ENCODE assay signal across 8 cellular contexts in the genomic region with DNA sequence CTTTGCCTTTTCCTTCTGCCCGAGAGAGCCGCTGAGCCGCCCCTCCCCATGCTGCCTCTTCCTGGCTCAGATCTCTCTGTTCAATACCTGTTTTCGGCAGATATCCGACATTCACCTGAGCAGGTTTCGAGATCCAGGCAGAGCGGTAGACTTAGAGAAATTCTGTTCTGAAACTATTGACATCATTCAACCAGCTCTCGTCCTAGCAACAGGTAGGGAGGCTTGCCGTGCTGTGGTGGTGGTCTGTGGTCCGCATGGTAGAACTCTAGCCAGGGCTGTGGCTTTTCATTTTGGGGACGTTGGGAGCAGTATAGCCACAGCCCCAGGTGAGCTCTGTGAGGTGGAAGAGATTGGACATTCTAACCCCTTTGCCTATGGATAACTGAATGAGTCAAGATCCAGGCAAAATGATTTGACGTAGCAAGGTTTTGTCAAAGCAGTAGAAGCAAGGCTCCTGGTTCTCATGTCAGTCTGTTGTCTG. TPM values are rescaled to one million over a fixed set of nuclear protein-coding genes. Genes with fewer than 3 reads are reported as not detected.
DNase-seq lines count a peak whose midpoint lies in the region; ATAC-seq and TF ChIP-seq lines count a peak whose summit lies in the region.

No MANE protein-coding gene starts in this region.

- H3K27me3 ChIP-seq in left ventricle myocardium inferior (ENCODE audit: low read depth) (no peaks in the 10 kb centered on the region), mononuclear cell (ENCODE audit: insufficient read depth, low read length) (no peaks in the 10 kb centered on the region)

- H3K36me3 ChIP-seq in left ventricle myocardium inferior: peaks cover 35% of the 10 kb centered on the region

- ATAC-seq in Right ventricle myocardium superior (ENCODE audit: poor library complexity) (no peak), GM21786 (IDR thresholded peaks at IDR 0.05; ENCODE audit: unreplicated experiment) (no peak)

- peaks cover 28% of the 10 kb centered on the region for H3K4me1 ChIP-seq in left ventricle myocardium inferior
- H3K4me1 ChIP-seq in mononuclear cell (ENCODE audit: insufficient read depth, low read length): peaks cover 18% of the 10 kb centered on the region

- H3K9me3 ChIP-seq in left ventricle myocardium inferior (replicated peaks): no peaks in the 10 kb centered on the region
- no peaks in the 10 kb centered on the region for H3K9me3 ChIP-seq in mononuclear cell (ENCODE audit: low read depth, low read length)

- peak overlapping the region; percentile 93 for H3K27ac ChIP-seq in left ventricle myocardium inferior (replicated peaks)

- TF ChIP-seq CTCF in left ventricle myocardium inferior (IDR thresholded peaks at IDR 0.05; ENCODE audit: borderline replicate concordance) (no peak), choroid plexus epithelial cell (conservative IDR thresholded peaks at IDR 0.05; ENCODE audit: low read depth, low read length) (no peak)

- H3K4me3 ChIP-seq in left ventricle myocardium inferior (peak overlapping the region; percentile 97), choroid plexus epithelial cell (ENCODE audit: low read depth, low read length) (peak overlapping the region; percentile 77), mononuclear cell (ENCODE audit: low read length) (peak overlapping the region; percentile 85)

- DNase-seq in left ventricle myocardium inferior (no peak), Right ventricle myocardium superior (no peak), NCI-H526 (lab: John Stamatoyannopoulos, UW) (peak; percentile 23 to 78), choroid plexus epithelial cell (ENCODE audit: low read depth) (no peak), NCI-H82 treated with DMSO at 0.1 percent for 48 hours (lab: John Stamatoyannopoulos, UW; ENCODE audit: unreplicated experiment) (no peak)
- DNase-seq in stimulated activated CD4-positive, alpha-beta T cell treated with anti-CD3 and anti-CD28 coated beads, Interleukin-4, amount 100 ng/mL, for 4 hours: no peak

- intact Hi-C loops in left ventricle myocardium inferior (cut with micrococcal nuclease): no loop called here
- intact Hi-C loops in Right ventricle myocardium superior (cut with DNase I): no loop called here

RNA-seq across cellular contexts. Expression of gene TMEM62, which starts 0.8 kb away (rescaled TPM):
- total RNA-seq in left ventricle myocardium inferior (12.2 TPM), Right ventricle myocardium superior (9.4 TPM), mononuclear cell (28.8 TPM)

RNA-seq across cellular contexts. Expression of gene UBR1, which starts 28.4 kb away (rescaled TPM):
- total RNA-seq in left ventricle myocardium inferior (24.2 TPM), Right ventricle myocardium superior (19.5 TPM), mononuclear cell (44.7 TPM)

RNA-seq across cellular contexts. Expression of gene CCNDBP1, which starts 51.0 kb away (rescaled TPM):
- total RNA-seq in left ventricle myocardium inferior: 54.4 TPM
- 47.7 TPM for total RNA-seq in Right ventricle myocardium superior
- 110 TPM for total RNA-seq in mononuclear cell

Comparison
In these comparisons a context has a peak if more than half of its experiments do, and no peak if none do; other contexts are left out.
1. DNase-seq: peak in NCI-H526 (2 of 2); none in left ventricle myocardium inferior (single experiment), Right ventricle myocardium superior (single experiment), choroid plexus epithelial cell (single experiment), NCI-H82 treated with DMSO at 0.1 percent for 48 hours (single experiment) and stimulated activated CD4-positive, alpha-beta T cell treated with anti-CD3 and anti-CD28 coated beads, Interleukin-4, amount 100 ng/mL, for 4 hours (0 of 2).
2. Peak in every context shown above with its lines, with median percentiles within 50 percentile points of each other: H3K4me3 ChIP-seq.